21 cellular contexts compared by ENCODE assay signal in genomic region chr10:45442670-45443069, GRCh38.
DNase-seq lines count a peak whose midpoint lies in the region; ATAC-seq, FAIRE-seq and TF ChIP-seq lines count a peak whose summit lies in the region.
"Had no signal": no experiment of that assay in that cellular context is flagged by ENCODE, and none has a peak within 500 bp of the region (broad histone marks: within the 10 kb centered on the region; RNA-seq: fewer than 3 reads in every experiment).

No MANE protein-coding gene starts in this region.

- H3K56ac ChIP-seq in H9 (ENCODE audit: insufficient read length, low read depth, low read length), result no peak overlapping the region

- H3K79me1 ChIP-seq in H9 (ENCODE audit: insufficient read depth, low read depth, low read length, poor library complexity, severe bottlenecking), result no peaks in the 10 kb centered on the region

- no peaks in the 10 kb centered on the region for H3K79me2 ChIP-seq in H9 (ENCODE audit: insufficient read depth, low read length)

- H3K9me3 ChIP-seq in H9 (ENCODE audit: control insufficient read depth, low read depth, low read length), result no peaks in the 10 kb centered on the region
- no peaks in the 10 kb centered on the region for H3K9me3 ChIP-seq in mucosa of descending colon
- H3K9me3 ChIP-seq in kidney (ENCODE audit: control insufficient read depth in 1 of 2, low read length in 2 of 2), result no peaks in the 10 kb centered on the region
- H3K9me3 ChIP-seq: heart right ventricle had no signal

- H2BK5ac ChIP-seq in H9 (ENCODE audit: insufficient read length, low read length), result no peak overlapping the region

- no peak overlapping the region for H2AFZ ChIP-seq in H9 (ENCODE audit: low read length)
- H2AFZ ChIP-seq: GM23248 had no signal

- POLR2A ChIA-PET in activated CD8-positive, alpha-beta T cell treated with anti-CD3 and anti-CD28 coated beads for 36 hours (lab: Charles Lee), result no interaction called here
- POLR2A ChIA-PET in GM10248 (lab: Yijun Ruan, JAX), result no interaction called here

- H3K4me2 ChIP-seq in H9 (ENCODE audit: insufficient read depth, insufficient read length, low read length), result no peak overlapping the region

- no peak overlapping the region for H2BK120ac ChIP-seq in H9 (ENCODE audit: low read depth, low read length, poor library complexity, severe bottlenecking)

- no peaks in the 10 kb centered on the region for H3K27me3 ChIP-seq in H9 (ENCODE audit: insufficient read depth, low read length)

- no peak overlapping the region for H2BK12ac ChIP-seq in H9 (ENCODE audit: insufficient read length, low read depth, low read length)

- CTCF ChIA-PET in activated CD8-positive, alpha-beta T cell treated with anti-CD3 and anti-CD28 coated beads for 36 hours (lab: Charles Lee), result interaction anchor here (1.4 kb wide), 1 partner anchor 133 kb away, joined by 3 read pairs; no protein-coding TSS in a partner anchor
- CTCF ChIA-PET in GM10248 (lab: Yijun Ruan, JAX), result interaction anchor here (1.2 to 1.5 kb wide), 2 partner anchors 11 to 18 kb away, joined by 3 to 4 read pairs; no protein-coding TSS in a partner anchor

- no peaks in the 10 kb centered on the region; the same call in 1 of the 2 replicates for H3K27me3 Mint-ChIP-seq in H9 (ENCODE audit: low read depth)
- H3K27me3 Mint-ChIP-seq in activated CD8-positive, alpha-beta T cell treated with anti-CD3 and anti-CD28 coated beads for 36 hours, result no peaks in the 10 kb centered on the region

- no peak for FAIRE-seq in kidney (lab: Jason Lieb, UNC)
- FAIRE-seq: bronchial epithelial cell, endothelial cell of umbilical vein had no signal

- H3K23ac ChIP-seq in H9 (ENCODE audit: insufficient read length, low read depth, low read length), result no peak overlapping the region

- peaks cover 0 to 4% (median 3%) of the 10 kb centered on the region in 3 experiments; a peak in 1 of 7 replicates for H3K36me3 Mint-ChIP-seq in H9 (ENCODE audit: insufficient read depth in 1 of 3, low read depth in 3 of 3)
- no peaks in the 10 kb centered on the region for H3K36me3 Mint-ChIP-seq in activated CD8-positive, alpha-beta T cell treated with anti-CD3 and anti-CD28 coated beads for 36 hours (ENCODE audit: low read depth)
- H3K36me3 Mint-ChIP-seq: T-cell had no signal

- no peak overlapping the region for H4K5ac ChIP-seq in H9 (ENCODE audit: insufficient read length, low read depth, low read length)

- peak; percentile 68 for ATAC-seq in activated CD8-positive, alpha-beta T cell treated with anti-CD3 and anti-CD28 coated beads for 36 hours
- ATAC-seq in mucosa of descending colon, result peak; percentile 15
- ATAC-seq: right cardiac atrium had no signal

- H3K4me1 Mint-ChIP-seq in H9, result peaks cover 5 to 11% of the 10 kb centered on the region in 2 experiments; a peak in 3 of 4 replicates
- H3K4me1 Mint-ChIP-seq in activated CD8-positive, alpha-beta T cell treated with anti-CD3 and anti-CD28 coated beads for 36 hours (ENCODE audit: low read depth), result no peaks in the 10 kb centered on the region
- H3K4me1 Mint-ChIP-seq: T-cell had no signal

- no peak overlapping the region for H3K18ac ChIP-seq in H9 (ENCODE audit: insufficient read length, low read depth, low read length)

- H2AK5ac ChIP-seq in H9 (ENCODE audit: insufficient read length, low read length), result no peak overlapping the region

- H3K14ac ChIP-seq in H9 (ENCODE audit: insufficient read depth, low read length), result no peak overlapping the region

- H4K91ac ChIP-seq in H9 (ENCODE audit: insufficient read length, low read depth, low read length), result no peak overlapping the region

- WGBS in H9 (ENCODE audit: extremely low coverage, insufficient read length, low lambda C conversion rate), result no CpG with 5 or more reads among the region's 13 CpGs

- DNase-seq in D341Med (ENCODE audit: low spot score) (peak; percentile 28), H9 (peak; percentile 58), mucosa of descending colon (no peak), kidney (no peak), NCI-H2227 treated with DMSO at 0.1 percent for 48 hours (lab: John Stamatoyannopoulos, UW) (no peak), GM10248 (ENCODE audit: extremely low spot score) (no peak)
- DNase-seq in activated CD8-positive, alpha-beta T cell treated with anti-CD3 and anti-CD28 coated beads for 36 hours, result no peak
- DNase-seq: activated CD4-positive, alpha-beta T cell treated with anti-CD3 and anti-CD28 coated beads, Interleukin-2, amount 50 U/mL, for 1 hour; activated gamma-delta T cell; cortex of kidney; GM23248; heart right ventricle; NCI-H1092 treated with DMSO at 0.1 percent for 48 hours; NCI-H2081; NCI-H510A; SHP77 treated with DMSO at 0.1 percent for 48 hours; stimulated activated CD8-positive, alpha-beta memory T cell treated with anti-CD3 and anti-CD28 coated beads, Interleukin-4, amount 100 ng/mL, for 48 hours; T-cell had no signal

- H2BK15ac ChIP-seq in H9 (ENCODE audit: low read depth, low read length), result no peak overlapping the region

- H3K36me3 ChIP-seq in mucosa of descending colon (ENCODE audit: low read depth), result no peaks in the 10 kb centered on the region
- no peaks in the 10 kb centered on the region for H3K36me3 ChIP-seq in kidney (ENCODE audit: control insufficient read depth in 1 of 2, insufficient read depth in 2 of 2, low read length in 2 of 2)

- no peak overlapping the region for H3K9ac ChIP-seq in H9 (ENCODE audit: extremely low read depth, insufficient read length, low read length)
- no peak overlapping the region for H3K9ac ChIP-seq in kidney (ENCODE audit: low read length in 2 of 2)
- H3K9ac ChIP-seq: GM23248 had no signal

- intact Hi-C loops in activated CD8-positive, alpha-beta T cell treated with anti-CD3 and anti-CD28 coated beads for 36 hours (cut with micrococcal nuclease), result no loop called here
- intact Hi-C loops in mucosa of descending colon (cut with DNase I, micrococcal nuclease), result no loop called here
- intact Hi-C loops in kidney (cut with DNase I), result no loop called here

- H3K4me3 ChIP-seq in mucosa of descending colon (no peak overlapping the region), kidney (ENCODE audit: low read length in 2 of 2) (no peak overlapping the region)
- H3K4me3 ChIP-seq: GM23248, heart right ventricle had no signal

- no peak overlapping the region for H2BK20ac ChIP-seq in H9 (ENCODE audit: low read depth, low read length, poor library complexity, severe bottlenecking)

- H3K4me1 ChIP-seq in H9 (ENCODE audit: insufficient read depth, low read length) (no peaks in the 10 kb centered on the region), mucosa of descending colon (ENCODE audit: low read depth) (no peaks in the 10 kb centered on the region), kidney (ENCODE audit: control insufficient read depth in 1 of 2, insufficient read depth in 1 of 2, low read depth in 1 of 2, low read length in 2 of 2) (no peaks in the 10 kb centered on the region)

- no peak overlapping the region for H4K8ac ChIP-seq in H9 (replicated peaks; ENCODE audit: insufficient read length, low read depth, low read length)

- H3K27ac Mint-ChIP-seq in H9, result no peak overlapping the region
- no peak overlapping the region for H3K27ac Mint-ChIP-seq in activated CD8-positive, alpha-beta T cell treated with anti-CD3 and anti-CD28 coated beads for 36 hours
- H3K27ac Mint-ChIP-seq: T-cell had no signal

- H3K27ac ChIP-seq in H9 (ENCODE audit: insufficient read length, low read depth, low read length) (no peak overlapping the region), kidney (ENCODE audit: low read depth in 2 of 2, low read length in 2 of 2) (no peak overlapping the region)
- H3K27ac ChIP-seq: GM23248, heart right ventricle had no signal

- no peak overlapping the region for H3T11ph ChIP-seq in H9 (ENCODE audit: low read length)

- no peak overlapping the region; a peak in 1 of 5 replicates for H3K4me3 Mint-ChIP-seq in H9
- no peak overlapping the region for H3K4me3 Mint-ChIP-seq in activated CD8-positive, alpha-beta T cell treated with anti-CD3 and anti-CD28 coated beads for 36 hours
- H3K4me3 Mint-ChIP-seq: T-cell had no signal

- H3K23me2 ChIP-seq in H9 (ENCODE audit: insufficient read length, low read depth, low read length, poor library complexity, severe bottlenecking), result no peaks in the 10 kb centered on the region

- H4K20me1 ChIP-seq in H9 (ENCODE audit: control insufficient read depth, insufficient read depth, insufficient read length), result no peaks in the 10 kb centered on the region

- no peak overlapping the region for H3K4ac ChIP-seq in H9 (ENCODE audit: low read depth, low read length)

- H3K9me3 Mint-ChIP-seq in H9, result peaks cover 0 to 4% of the 10 kb centered on the region in 2 experiments; a peak in 3 of 5 replicates
- no peaks in the 10 kb centered on the region for H3K9me3 Mint-ChIP-seq in activated CD8-positive, alpha-beta T cell treated with anti-CD3 and anti-CD28 coated beads for 36 hours
- H3K9me3 Mint-ChIP-seq: T-cell had no signal

- TF ChIP-seq CTCF in H9 (conservative IDR thresholded peaks at IDR 0.05) (peak; percentile 52), mucosa of descending colon (IDR thresholded peaks at IDR 0.05) (no peak), kidney (IDR thresholded peaks at IDR 0.05; ENCODE audit: borderline replicate concordance, extremely low read depth, insufficient read depth) (no peak), GM10248 (IDR thresholded peaks at IDR 0.05; ENCODE audit: control extremely low read depth, extremely low read depth, low read depth, missing control alignments) (no peak)
- TF ChIP-seq CTCF in activated CD8-positive, alpha-beta T cell treated with anti-CD3 and anti-CD28 coated beads for 36 hours (IDR thresholded peaks at IDR 0.05), result no peak

Comparison
In these comparisons a context has a peak if more than half of its experiments do, and no peak if none do; other contexts are left out.
1. DNase-seq: peak in D341Med (single experiment) and H9 (single experiment); none in activated CD8-positive, alpha-beta T cell treated with anti-CD3 and anti-CD28 coated beads for 36 hours (single experiment), mucosa of descending colon (0 of 3), kidney (single experiment), NCI-H2227 treated with DMSO at 0.1 percent for 48 hours (single experiment) and GM10248 (single experiment).